1 cellular context compared by ENCODE assay signal in genomic region chr4:176256921-176257320, GRCh38.
TF ChIP-seq lines count a peak whose summit lies in the region.

No MANE protein-coding gene starts in this region.

TF ChIP-seq in IMR-90, 13 proteins besides CTCF, POLR2A, EP300 and RAD21 (continued from another document):
- TF ChIP-seq MAZ (IDR thresholded peaks at IDR 0.05; ENCODE audit: borderline replicate concordance, low read depth, low read length), result no peak
